ENCODE assay signal across 1 cellular context in genomic region chr6:145963216-145964068, GRCh38.
TF ChIP-seq lines count a peak whose summit lies in the region.

No MANE protein-coding gene starts in this region.

TF ChIP-seq in H1, 55 proteins besides CTCF, POLR2A, EP300 and RAD21 (continued from another document):
- no peak for TF ChIP-seq EZH2 (IDR thresholded peaks at IDR 0.05; ENCODE audit: low read depth, low read length, severe bottlenecking)
- 0 out of 2 replicates have a peak, but pooled peaks have one; percentile 18 for TF ChIP-seq E2F6 (IDR thresholded peaks at IDR 0.05)
- no peak for TF ChIP-seq USF2 (IDR thresholded peaks at IDR 0.05; ENCODE audit: low read length)
- TF ChIP-seq MAX (IDR thresholded peaks at IDR 0.05), result peak; percentile 71; the same call in 1 of the 2 replicates
- peak; percentile 51 for TF ChIP-seq TAF1 (IDR thresholded peaks at IDR 0.05; ENCODE audit: low read depth, low read length)
